Comparison of ENCODE assay signal across 32 cellular contexts in genomic region chr7:142009142-142009541, GRCh38. TPM values are rescaled to one million over a fixed set of nuclear protein-coding genes. Genes with fewer than 3 reads are reported as not detected.
"Had no signal": no experiment of that assay in that cellular context is flagged by ENCODE, and none has a peak within 500 bp of the region (broad histone marks: within the 10 kb centered on the region; RNA-seq: fewer than 3 reads in every experiment).

No MANE protein-coding gene starts in this region.

- H3K36me3 ChIP-seq: ovary, right lobe of liver, stomach, thoracic aorta, thyroid gland, tibial nerve, upper lobe of left lung, vagina had no signal

- H3K4me3 ChIP-seq: ovary, psoas muscle, right lobe of liver, skin epidermis, stomach, thoracic aorta, thyroid gland, tibial nerve, upper lobe of left lung, vagina had no signal

- H3K4me1 ChIP-seq: parathyroid adenoma, psoas muscle, right lobe of liver, stomach, thyroid gland, tibial nerve, upper lobe of left lung, vagina had no signal

- H3K27ac ChIP-seq: ovary, parathyroid adenoma, psoas muscle, right lobe of liver, skin epidermis, stomach, thoracic aorta, thyroid gland, tibial nerve, upper lobe of left lung, vagina had no signal

- DNase-seq: naive thymus-derived CD8-positive, alpha-beta T cell; nephron progenitor cell; occipital lobe; ovary; posterior cingulate gyrus; psoas muscle; right cardiac atrium; right lobe of liver; stimulated activated CD4-positive, alpha-beta T cell treated with anti-CD3 and anti-CD28 coated beads, Interleukin-15, amount 100 ng/mL, for 24 hours; stimulated activated CD4-positive, alpha-beta T cell treated with anti-CD3 and anti-CD28 coated beads, Interleukin-2, amount 100 ng/mL, for 24 hours; stimulated activated CD4-positive, alpha-beta T cell treated with anti-CD3 and anti-CD28 coated beads, Interleukin-2, amount 100 ng/mL, for 48 hours; stimulated activated CD4-positive, alpha-beta T cell treated with anti-CD3 and anti-CD28 coated beads, Interleukin-4, amount 100 ng/mL, for 24 hours; stimulated activated naive B cell treated with anti-CD40 and anti-IgM and Interleukin-4, amounts not matched to agents 10 μg/mL and 1 μg/mL and 100 μg/mL, for 72 hours; stimulated activated naive CD4-positive, alpha-beta T cell treated with Interleukin-2 at 50 U/mL for 16 hours; stomach; thyroid gland; trophoblast cell; upper lobe of left lung had no signal

- H3K9me3 ChIP-seq: ovary, psoas muscle, right lobe of liver, stomach, thoracic aorta, thyroid gland, tibial nerve, upper lobe of left lung, vagina had no signal

- H3K27me3 ChIP-seq: ovary, right lobe of liver, stomach, thyroid gland, tibial nerve, upper lobe of left lung, vagina had no signal

- ATAC-seq: naive thymus-derived CD8-positive, alpha-beta T cell; natural killer cell treated with Interleukin-12 subunit alpha and Interleukin-12 subunit beta and Interleukin-15 and Interleukin-18, amount 100 ng/mL, for 72 hours; psoas muscle; right cardiac atrium; stimulated activated effector memory CD8-positive, alpha-beta T cell treated with anti-CD3 and anti-CD28 coated beads, Interleukin-12 subunit alpha, Interleukin-12 subunit beta, amount 100 ng/mL, for 72 hours; stimulated activated naive B cell treated with anti-CD40 and anti-IgM and Interleukin-4, amounts not matched to agents 10 μg/mL and 1 μg/mL and 100 μg/mL, for 72 hours had no signal

RNA-seq across cellular contexts. Expression of gene TAS2R38, which starts 35.6 kb away (rescaled TPM):
- total RNA-seq: naive thymus-derived CD8-positive, alpha-beta T cell; natural killer cell treated with Interleukin-12 subunit alpha and Interleukin-12 subunit beta and Interleukin-15 and Interleukin-18, amount 100 ng/mL, for 72 hours; neural crest cell; occipital lobe; osteoblast; ovary; progenitor cell of endocrine pancreas; psoas muscle; renal cortical epithelial cell; right cardiac atrium; right lobe of liver; stomach; subcutaneous adipose tissue; temporal lobe; thoracic aorta; thyroid gland; tibial nerve; upper lobe of left lung; ureter; vagina had no signal
